14 cellular contexts compared by ENCODE assay signal in the genomic region with DNA sequence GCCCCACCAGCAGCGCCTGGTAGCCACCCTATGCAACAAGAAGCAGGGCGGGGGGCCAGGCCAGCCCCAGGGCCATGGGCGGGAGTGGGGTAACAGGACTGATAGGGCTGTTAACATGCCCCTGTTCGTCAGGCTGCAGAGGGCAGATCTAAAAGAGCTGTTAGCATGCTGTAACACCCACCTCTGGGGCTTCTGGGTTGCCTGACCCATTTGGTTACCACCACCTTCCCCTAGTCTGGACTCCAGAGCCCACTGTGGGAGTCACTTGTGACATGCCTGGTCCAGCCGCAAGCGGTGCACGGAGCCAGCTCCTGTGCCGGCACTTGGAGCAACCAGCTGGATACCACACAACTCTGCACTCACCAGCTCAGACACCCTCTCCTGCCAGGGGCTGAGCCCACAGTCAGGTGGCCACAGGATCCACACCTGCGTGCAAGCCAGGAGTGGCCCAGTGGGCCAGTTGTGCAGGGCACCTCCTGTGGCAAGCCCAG. TPM values are rescaled to one million over a fixed set of nuclear protein-coding genes. Genes with fewer than 3 reads are reported as not detected.
DNase-seq lines count a peak whose midpoint lies in the region; ATAC-seq, FAIRE-seq and TF ChIP-seq lines count a peak whose summit lies in the region.
"Had no signal": no experiment of that assay in that cellular context is flagged by ENCODE, and none has a peak within 500 bp of the region (broad histone marks: within the 10 kb centered on the region; RNA-seq: fewer than 3 reads in every experiment).

No MANE protein-coding gene starts in this region.

- peak overlapping the region; percentile 10 for H2AK5ac ChIP-seq in mesenchymal stem cell (ENCODE audit: low read length, severe bottlenecking)

- ATAC-seq in HepG2, result no peak
- no peak for ATAC-seq in right lobe of liver
- no peak for ATAC-seq in activated CD8-positive, alpha-beta T cell treated with anti-CD3 and anti-CD28 coated beads, Interleukin-2, amount 10 ng/mL, durations not matched to agents 7 days and 5 days
- no peak for ATAC-seq in HG02571 (IDR thresholded peaks at IDR 0.05; ENCODE audit: unreplicated experiment)

- H3K27ac ChIP-seq in HepG2 (ENCODE audit: extremely low read length, insufficient read depth, low read length) (peak overlapping the region; percentile 87), right lobe of liver (no peak overlapping the region), mesenchymal stem cell (ENCODE audit: low read length, poor library complexity, severe bottlenecking) (no peak overlapping the region), substantia nigra (ENCODE audit: low read depth, low read length, poor library complexity, severe bottlenecking) (no peak overlapping the region)

- H3K79me2 ChIP-seq in HepG2 (ENCODE audit: insufficient read depth, low read length), result peaks cover 76% of the 10 kb centered on the region

- H3K27me3 ChIP-seq in HepG2 (ENCODE audit: control insufficient read depth in 1 of 2, insufficient read depth in 2 of 2, low read length in 2 of 2), result no peaks in the 10 kb centered on the region; a peak in 1 of 5 replicates
- H3K27me3 ChIP-seq in right lobe of liver, result no peaks in the 10 kb centered on the region
- H3K27me3 ChIP-seq in mesenchymal stem cell (ENCODE audit: control insufficient read depth in 1 of 2, insufficient read depth in 1 of 2, low read length in 2 of 2), result no peaks in the 10 kb centered on the region

- no peak overlapping the region for H3K23ac ChIP-seq in mesenchymal stem cell (ENCODE audit: low read length in 2 of 2)

- no peak overlapping the region for H2BK15ac ChIP-seq in mesenchymal stem cell (ENCODE audit: low read depth, poor library complexity, severe bottlenecking)

- peak overlapping the region; percentile 92 for H3K4me3 Mint-ChIP-seq in activated CD8-positive, alpha-beta T cell treated with anti-CD3 and anti-CD28 coated beads, Interleukin-2, amount 10 ng/mL, durations not matched to agents 7 days and 5 days
- H3K4me3 Mint-ChIP-seq in chondrocyte (ENCODE audit: unreplicated experiment), result no peak overlapping the region

- BruUV-seq in HepG2 (replicated peaks; lab: Mats Ljungman, UMichigan), result no TSS peak

- H3K9me3 ChIP-seq in HepG2 (ENCODE audit: low read length), result no peaks in the 10 kb centered on the region
- no peaks in the 10 kb centered on the region for H3K9me3 ChIP-seq in right lobe of liver
- H3K9me3 ChIP-seq in mesenchymal stem cell (ENCODE audit: control insufficient read depth, low read length), result peaks cover 11% of the 10 kb centered on the region

- H2AFZ ChIP-seq in HepG2 (ENCODE audit: low read length), result no peak overlapping the region
- no peak overlapping the region for H2AFZ ChIP-seq in mesenchymal stem cell (ENCODE audit: low read depth, low read length)

- no peak overlapping the region for H2BK5ac ChIP-seq in mesenchymal stem cell (ENCODE audit: low read depth, low read length, poor library complexity, severe bottlenecking)

- no peak for TF ChIP-seq POLR2A in HepG2 (IDR thresholded peaks at IDR 0.05; ENCODE audit: insufficient read depth in 1 of 2, low read depth in 2 of 2, low read length in 2 of 2)
- no peak for TF ChIP-seq POLR2A in right lobe of liver (IDR thresholded peaks at IDR 0.05)

- peaks cover 29% of the 10 kb centered on the region for H3K79me1 ChIP-seq in mesenchymal stem cell (replicated peaks; ENCODE audit: low read length, poor library complexity, severe bottlenecking)

- WGBS in HepG2 (ENCODE audit: low lambda C conversion rate), result 92% methylated on average over 9 of the region's 9 CpGs
- WGBS in right lobe of liver (ENCODE audit: insufficient coverage, low coverage, low lambda C conversion rate, missing lambda C conversion rate), result 94% methylated on average over 4 of the region's 9 CpGs
- 96% methylated on average over 8 of the region's 9 CpGs for WGBS in mesenchymal stem cell

- DNase-seq in HepG2 (ENCODE audit: low spot score), result no peak
- DNase-seq in right lobe of liver, result no peak
- no peak for DNase-seq in activated CD8-positive, alpha-beta T cell treated with anti-CD3 and anti-CD28 coated beads, Interleukin-2, amount 10 ng/mL, durations not matched to agents 7 days and 5 days
- no peak for DNase-seq in mesenchymal stem cell
- no peak for DNase-seq in chondrocyte (ENCODE audit: low spot score)
- no peak for DNase-seq in substantia nigra (lab: John Stamatoyannopoulos, UW)
- DNase-seq in Ammon's horn (ENCODE audit: low spot score), result no peak
- DNase-seq: activated CD8-positive, alpha-beta memory T cell treated with anti-CD3 and anti-CD28 coated beads, Interleukin-2, amount 50 U/mL, for 4 hours; GOT3; KBM-7; NCI-H2107; T-helper 9 cell had no signal

- H4K20me1 ChIP-seq in HepG2 (ENCODE audit: insufficient read depth, low read length), result no peaks in the 10 kb centered on the region

- no peak overlapping the region for H2BK120ac ChIP-seq in mesenchymal stem cell (ENCODE audit: low read depth, low read length)

- peak overlapping the region; percentile 99 for H3K4me2 ChIP-seq in HepG2 (ENCODE audit: low read depth, low read length)
- H3K4me2 ChIP-seq in mesenchymal stem cell (ENCODE audit: low read length, poor library complexity, severe bottlenecking), result no peak overlapping the region

- H3K9me3 Mint-ChIP-seq in activated CD8-positive, alpha-beta T cell treated with anti-CD3 and anti-CD28 coated beads, Interleukin-2, amount 10 ng/mL, durations not matched to agents 7 days and 5 days (ENCODE audit: insufficient read depth), result peaks cover 3% of the 10 kb centered on the region
- H3K9me3 Mint-ChIP-seq in chondrocyte (ENCODE audit: low read depth), result peaks cover 5% of the 10 kb centered on the region

- H3K9ac ChIP-seq in HepG2 (ENCODE audit: insufficient read depth, low read depth, low read length) (peak overlapping the region; percentile 97; the same call in 1 of the 2 replicates), mesenchymal stem cell (ENCODE audit: low read length) (no peak overlapping the region)

- CTCF ChIA-PET in HepG2 (lab: Yijun Ruan, JAX; ENCODE audit: low intra/inter-chr PET ratio, low total read pairs), result no interaction called here
- CTCF ChIA-PET in activated CD8-positive, alpha-beta T cell treated with anti-CD3 and anti-CD28 coated beads, Interleukin-2, amount 10 ng/mL, durations not matched to agents 7 days and 5 days (lab: Charles Lee), result interaction anchor here (0.6 to 4.0 kb wide), 6 partner anchors 16 to 499 kb away, joined by 3 to 25 read pairs (median 3); no protein-coding TSS in a partner anchor

- intact Hi-C loops in HepG2 (cut with micrococcal nuclease; ENCODE audit: unreplicated experiment), result loop anchor here (5.0 kb wide), 1 partner anchor 269 kb away; a partner anchor contains a TSS
- intact Hi-C loops in right lobe of liver (cut with DNase I), result no loop called here

- H3K4me3 ChIP-seq in HepG2 (replicated peaks in 1 of 3; ENCODE audit: insufficient read depth in 1 of 3, low read depth in 2 of 3, low read length in 3 of 3), result peak overlapping the region in 1 of 3 experiments; percentile 90; a peak in 1 of 6 replicates
- H3K4me3 ChIP-seq in right lobe of liver, result no peak overlapping the region
- no peak overlapping the region for H3K4me3 ChIP-seq in mesenchymal stem cell (ENCODE audit: insufficient read depth in 1 of 2, low read depth in 1 of 2, low read length in 2 of 2)

- peaks cover 51% of the 10 kb centered on the region for H3K36me3 Mint-ChIP-seq in activated CD8-positive, alpha-beta T cell treated with anti-CD3 and anti-CD28 coated beads, Interleukin-2, amount 10 ng/mL, durations not matched to agents 7 days and 5 days (ENCODE audit: low read depth)
- peaks cover 7% of the 10 kb centered on the region for H3K36me3 Mint-ChIP-seq in chondrocyte (ENCODE audit: low read depth)

- in situ Hi-C loops in HepG2 (cut with HindIII; ENCODE audit: extremely low pct_ligation_motif_present, low pct_unique_long_range_greater_than_20kb), result no loop called here

- H3K18ac ChIP-seq in mesenchymal stem cell (ENCODE audit: low read depth in 1 of 2, low read length in 2 of 2), result peak overlapping the region; percentile 28 to 52

- H3K36me3 ChIP-seq in HepG2 (replicated peaks in 1 of 2; ENCODE audit: control insufficient read depth in 1 of 2, insufficient read depth in 2 of 2, low read length in 2 of 2) (no peaks in the 10 kb centered on the region; a peak in 1 of 5 replicates), right lobe of liver (no peaks in the 10 kb centered on the region), mesenchymal stem cell (ENCODE audit: control insufficient read depth in 1 of 2, insufficient read depth in 2 of 2, low read depth in 1 of 2, low read length in 2 of 2) (peaks cover 6 to 12% of the 10 kb centered on the region in 2 experiments)

- no peak for TF ChIP-seq RAD21 in HepG2 (CRISPR knock-in tag; IDR thresholded peaks at IDR 0.05)

- H4K8ac ChIP-seq in mesenchymal stem cell (ENCODE audit: low read length), result peak overlapping the region; percentile 67

- POLR2A ChIA-PET in HepG2 (lab: Yijun Ruan, JAX), result interaction anchor here (0.8 to 4.2 kb wide), 5 partner anchors 15 to 503 kb away, joined by 3 to 21 read pairs (median 4); a partner anchor contains a TSS
- POLR2A ChIA-PET in activated CD8-positive, alpha-beta T cell treated with anti-CD3 and anti-CD28 coated beads, Interleukin-2, amount 10 ng/mL, durations not matched to agents 7 days and 5 days (lab: Charles Lee), result interaction anchor here (1.7 kb wide), 1 partner anchor 10 kb away, joined by 6 read pairs; no protein-coding TSS in a partner anchor

- no peak for FAIRE-seq in HepG2 (lab: Jason Lieb, UNC)

- H3K4me1 Mint-ChIP-seq in activated CD8-positive, alpha-beta T cell treated with anti-CD3 and anti-CD28 coated beads, Interleukin-2, amount 10 ng/mL, durations not matched to agents 7 days and 5 days (ENCODE audit: low read depth), result peaks cover 31% of the 10 kb centered on the region
- peaks cover 36% of the 10 kb centered on the region for H3K4me1 Mint-ChIP-seq in chondrocyte (ENCODE audit: low read depth)

- H3K4ac ChIP-seq in mesenchymal stem cell (ENCODE audit: low read depth in 1 of 2, low read length in 2 of 2), result peak overlapping the region in 1 of 2 experiments; percentile 1

- peak overlapping the region; percentile 78 for H4K91ac ChIP-seq in mesenchymal stem cell (ENCODE audit: low read length)

- no peak for TF ChIP-seq CTCF in HepG2 (CRISPR knock-in tag; IDR thresholded peaks at IDR 0.05)
- no peak for TF ChIP-seq CTCF in right lobe of liver (IDR thresholded peaks at IDR 0.05)
- TF ChIP-seq CTCF in chondrocyte (IDR thresholded peaks at IDR 0.05), result no peak

- H3K4me1 ChIP-seq in HepG2 (ENCODE audit: insufficient read depth, low read length), result peaks cover 62% of the 10 kb centered on the region
- H3K4me1 ChIP-seq in right lobe of liver, result peaks cover 0 to 12% (median 3%) of the 10 kb centered on the region in 4 donors
- H3K4me1 ChIP-seq in mesenchymal stem cell (ENCODE audit: control insufficient read depth, insufficient read depth, low read depth, low read length), result peaks cover 14% of the 10 kb centered on the region

- no peaks in the 10 kb centered on the region for H3K27me3 Mint-ChIP-seq in activated CD8-positive, alpha-beta T cell treated with anti-CD3 and anti-CD28 coated beads, Interleukin-2, amount 10 ng/mL, durations not matched to agents 7 days and 5 days (ENCODE audit: low read depth)
- H3K27me3 Mint-ChIP-seq in chondrocyte (ENCODE audit: low read depth), result no peaks in the 10 kb centered on the region
- H3K27me3 Mint-ChIP-seq: B cell had no signal

- H3K14ac ChIP-seq in mesenchymal stem cell (ENCODE audit: low read length in 2 of 2), result peak overlapping the region in 1 of 2 experiments; percentile 44

- TF ChIP-seq EP300 in HepG2 (IDR thresholded peaks at IDR 0.05; ENCODE audit: low read depth in 2 of 2, low read length in 2 of 2) (no peak), HepG2 (CRISPR knock-in tag; IDR thresholded peaks at IDR 0.05; ENCODE audit: borderline replicate concordance) (no peak)

- peak overlapping the region; percentile 2 to 81 for H2BK12ac ChIP-seq in mesenchymal stem cell (ENCODE audit: low read length in 2 of 2)

- H3K27ac Mint-ChIP-seq in activated CD8-positive, alpha-beta T cell treated with anti-CD3 and anti-CD28 coated beads, Interleukin-2, amount 10 ng/mL, durations not matched to agents 7 days and 5 days, result no peak overlapping the region
- no peak overlapping the region for H3K27ac Mint-ChIP-seq in chondrocyte (ENCODE audit: unreplicated experiment)

RNA-seq across cellular contexts. Expression of a gene that starts 2.1 kb away (rescaled TPM):
- 68.2 and 89.8 TPM in 2 replicates for total RNA-seq in HepG2 (2016; rRNA removed; fragmentation: Illumina TruSeq; extraction: Trizol)
- total RNA-seq in HepG2 (2016; cell fraction: cytosol; rRNA removed; fragmentation: Illumina TruSeq; extraction: Trizol; ENCODE audit: low read depth), result 58.1 and 65.6 TPM in 2 replicates
- total RNA-seq in HepG2 (2016; cell fraction: insoluble cytoplasmic fraction; rRNA removed; fragmentation: Illumina TruSeq; extraction: Trizol), result 68.4 and 92.8 TPM in 2 replicates
- 43.4 and 53.8 TPM in 2 replicates for total RNA-seq in HepG2 (2016; cell fraction: membrane; rRNA removed; fragmentation: Illumina TruSeq; extraction: Trizol)
- total RNA-seq in HepG2 (2016; cell fraction: nucleus; rRNA removed; fragmentation: Illumina TruSeq; extraction: Trizol), result 39.4 and 45.4 TPM in 2 replicates
- 9.9 and 18.6 TPM in 2 replicates for polyA plus RNA-seq in HepG2 (2011; rRNA removed)
- polyA plus RNA-seq in HepG2 (2011; cell fraction: cytosol; rRNA removed), result 6.5 and 8.9 TPM in 2 replicates
- polyA plus RNA-seq in HepG2 (2011; cell fraction: nucleus; rRNA removed), result 7.2 and 8.0 TPM in 2 replicates
- polyA plus RNA-seq in HepG2 (2012), result 10.5 and 21.7 TPM in 2 replicates
- polyA plus RNA-seq in HepG2 (2016; cell fraction: cytosol; fragmentation: Illumina TruSeq; extraction: Trizol; ENCODE audit: low read depth), result 14.6 and 19.9 TPM in 2 replicates
- 57.8 and 61.8 TPM in 2 replicates for polyA plus RNA-seq in HepG2 (2016; cell fraction: insoluble cytoplasmic fraction; fragmentation: Illumina TruSeq; extraction: Trizol; ENCODE audit: low read depth)
- polyA plus RNA-seq in HepG2 (2016; cell fraction: membrane; fragmentation: Illumina TruSeq; extraction: Trizol; ENCODE audit: low read depth), result 29.4 and 30.5 TPM in 2 replicates
- 50.6 and 52.1 TPM in 2 replicates for polyA plus RNA-seq in HepG2 (2016; cell fraction: nucleus; fragmentation: Illumina TruSeq; extraction: Trizol; ENCODE audit: insufficient read depth, low read depth)
- polyA minus RNA-seq in HepG2 (2011; rRNA and poly(A)+ RNA removed; ENCODE audit: low replicate concordance), result 12.2 and 23.7 TPM in 2 replicates
- 16.2 and 17.8 TPM in 2 replicates for polyA minus RNA-seq in HepG2 (2011; cell fraction: cytosol; rRNA and poly(A)+ RNA removed)
- 30.9 and 35.8 TPM in 2 replicates for polyA minus RNA-seq in HepG2 (2011; cell fraction: nucleus; rRNA and poly(A)+ RNA removed)
- total RNA-seq in right lobe of liver, result 10 to 100 TPM in 2 of 6 experiments, 1 to 10 TPM in 4; 6.5 to 13.8 (median 9.5) TPM
- 10 to 100 TPM; 20.9 to 22.4 TPM for total RNA-seq in activated CD8-positive, alpha-beta T cell treated with anti-CD3 and anti-CD28 coated beads, Interleukin-2, amount 10 ng/mL, durations not matched to agents 7 days and 5 days
- polyA plus RNA-seq in mesenchymal stem cell (2013, experiment 1 of 2), result 15.9 TPM
- 14.7 TPM for polyA plus RNA-seq in mesenchymal stem cell (2013, experiment 2 of 2)
- 24.0 to 30.4 TPM (median 25.7 TPM) in 3 replicates for total RNA-seq in chondrocyte

RNA-seq across cellular contexts. Expression of a gene that starts 2.3 kb away (rescaled TPM):
- 30.0 and 35.3 TPM in 2 replicates for total RNA-seq in HepG2 (2016; rRNA removed; fragmentation: Illumina TruSeq; extraction: Trizol)
- total RNA-seq in HepG2 (2016; cell fraction: cytosol; rRNA removed; fragmentation: Illumina TruSeq; extraction: Trizol; ENCODE audit: low read depth), result 26.5 and 32.7 TPM in 2 replicates
- 30.5 and 35.1 TPM in 2 replicates for total RNA-seq in HepG2 (2016; cell fraction: insoluble cytoplasmic fraction; rRNA removed; fragmentation: Illumina TruSeq; extraction: Trizol)
- 21.8 and 25.2 TPM in 2 replicates for total RNA-seq in HepG2 (2016; cell fraction: membrane; rRNA removed; fragmentation: Illumina TruSeq; extraction: Trizol)
- total RNA-seq in HepG2 (2016; cell fraction: nucleus; rRNA removed; fragmentation: Illumina TruSeq; extraction: Trizol), result 44.6 and 46.6 TPM in 2 replicates
- polyA plus RNA-seq in HepG2 (2011; rRNA removed), result 13.7 and 13.8 TPM in 2 replicates
- 5.4 and 7.3 TPM in 2 replicates for polyA plus RNA-seq in HepG2 (2011; cell fraction: cytosol; rRNA removed)
- 14.2 and 21.4 TPM in 2 replicates for polyA plus RNA-seq in HepG2 (2011; cell fraction: nucleus; rRNA removed)
- polyA plus RNA-seq in HepG2 (2012), result 12.1 and 13.8 TPM in 2 replicates
- polyA plus RNA-seq in HepG2 (2016; cell fraction: cytosol; fragmentation: Illumina TruSeq; extraction: Trizol; ENCODE audit: low read depth), result 2.4 and 2.6 TPM in 2 replicates
- 23.4 and 23.9 TPM in 2 replicates for polyA plus RNA-seq in HepG2 (2016; cell fraction: insoluble cytoplasmic fraction; fragmentation: Illumina TruSeq; extraction: Trizol; ENCODE audit: low read depth)
- polyA plus RNA-seq in HepG2 (2016; cell fraction: membrane; fragmentation: Illumina TruSeq; extraction: Trizol; ENCODE audit: low read depth), result 6.3 and 7.2 TPM in 2 replicates
- 43.8 and 46.2 TPM in 2 replicates for polyA plus RNA-seq in HepG2 (2016; cell fraction: nucleus; fragmentation: Illumina TruSeq; extraction: Trizol; ENCODE audit: insufficient read depth, low read depth)
- polyA minus RNA-seq in HepG2 (2011; rRNA and poly(A)+ RNA removed; ENCODE audit: low replicate concordance), result 5.9 and 15.8 TPM in 2 replicates
- 14.3 and 20.7 TPM in 2 replicates for polyA minus RNA-seq in HepG2 (2011; cell fraction: cytosol; rRNA and poly(A)+ RNA removed)
- polyA minus RNA-seq in HepG2 (2011; cell fraction: nucleus; rRNA and poly(A)+ RNA removed), result 64.5 and 78.1 TPM in 2 replicates
- 1 to 10 TPM; 5.5 to 8.1 (median 6.9) TPM for total RNA-seq in right lobe of liver
- total RNA-seq in activated CD8-positive, alpha-beta T cell treated with anti-CD3 and anti-CD28 coated beads, Interleukin-2, amount 10 ng/mL, durations not matched to agents 7 days and 5 days, result 10 to 100 TPM; 15.9 to 17.5 TPM
- polyA plus RNA-seq in mesenchymal stem cell (2013, experiment 1 of 2), result 5.9 TPM
- polyA plus RNA-seq in mesenchymal stem cell (2013, experiment 2 of 2), result 6.7 TPM
- total RNA-seq in chondrocyte, result 17.6 to 22.0 TPM (median 18.3 TPM) in 3 replicates
